Comparison of ENCODE assay signal across 17 cellular contexts in genomic region chrX:134692233-134692632, GRCh38. TPM values are rescaled to one million over a fixed set of nuclear protein-coding genes. Genes with fewer than 3 reads are reported as not detected.
DNase-seq lines count a peak whose midpoint lies in the region; ATAC-seq and TF ChIP-seq lines count a peak whose summit lies in the region.
"Had no signal": no experiment of that assay in that cellular context is flagged by ENCODE, and none has a peak within 500 bp of the region (broad histone marks: within the 10 kb centered on the region; RNA-seq: fewer than 3 reads in every experiment).

No MANE protein-coding gene starts in this region.

- intact Hi-C loops in sigmoid colon (cut with DNase I): no loop called here

- TF ChIP-seq EP300 in sigmoid colon (IDR thresholded peaks at IDR 0.05): no peak

- no peaks in the 10 kb centered on the region for H4K20me1 ChIP-seq in osteoblast (ENCODE audit: insufficient read depth, low read length)

- H3K36me3 ChIP-seq in ACC112 (ENCODE audit: insufficient read depth, low read length): no peaks in the 10 kb centered on the region
- no peaks in the 10 kb centered on the region for H3K36me3 ChIP-seq in MG63
- H3K36me3 ChIP-seq in osteoblast (ENCODE audit: insufficient read depth, low read length): no peaks in the 10 kb centered on the region
- H3K36me3 ChIP-seq in sigmoid colon: no peaks in the 10 kb centered on the region

- TF ChIP-seq CTCF in osteoblast (IDR thresholded peaks at IDR 0.05; ENCODE audit: extremely low read depth, low read depth, low read length): no peak
- no peak for TF ChIP-seq CTCF in sigmoid colon (IDR thresholded peaks at IDR 0.05)

- peak overlapping the region; percentile 22 for H3K4me2 ChIP-seq in osteoblast (ENCODE audit: insufficient read depth, low read length)

- H3K79me2 ChIP-seq in ACC112 (ENCODE audit: control insufficient read depth, insufficient read depth, low read length, unreplicated experiment): no peaks in the 10 kb centered on the region
- no peaks in the 10 kb centered on the region for H3K79me2 ChIP-seq in osteoblast (ENCODE audit: insufficient read depth, low read length)

- peaks cover 34% of the 10 kb centered on the region for H3K4me1 ChIP-seq in ACC112 (ENCODE audit: control insufficient read depth, insufficient read depth, low read length, unreplicated experiment)
- peaks cover 31% of the 10 kb centered on the region for H3K4me1 ChIP-seq in osteoblast (ENCODE audit: insufficient read depth, low read length)
- H3K4me1 ChIP-seq in sigmoid colon: no peaks in the 10 kb centered on the region

- H3K27me3 ChIP-seq in ACC112 (ENCODE audit: insufficient read depth, low read length): no peaks in the 10 kb centered on the region
- no peaks in the 10 kb centered on the region for H3K27me3 ChIP-seq in MG63
- H3K27me3 ChIP-seq in osteoblast (ENCODE audit: insufficient read depth, low read length): no peaks in the 10 kb centered on the region
- no peaks in the 10 kb centered on the region for H3K27me3 ChIP-seq in sigmoid colon

- DNase-seq in MG63: peak; percentile 52
- no peak for DNase-seq in epithelial cell of prostate (ENCODE audit: low read depth, low spot score)
- no peak for DNase-seq in osteoblast (ENCODE audit: insufficient read length, low spot score, missing footprints)
- DNase-seq in mesenteric fat pad (ENCODE audit: low spot score): no peak
- no peak for DNase-seq in HK-2 (ENCODE audit: unreplicated experiment)
- DNase-seq in sigmoid colon: no peak
- DNase-seq: NCI-H1092 treated with DMSO at 0.1 percent for 48 hours, NCI-H187, NCI-H2171, NCI-H510A, NCI-H82, SIG-M5 had no signal

- no peak for ATAC-seq in HG03378 (IDR thresholded peaks at IDR 0.05; ENCODE audit: unreplicated experiment)
- ATAC-seq: HCT116, K562 had no signal

- H3K9me3 ChIP-seq in MG63: no peaks in the 10 kb centered on the region
- no peaks in the 10 kb centered on the region for H3K9me3 ChIP-seq in osteoblast (ENCODE audit: low read depth, low read length)
- H3K9me3 ChIP-seq in sigmoid colon: no peaks in the 10 kb centered on the region

- WGBS in sigmoid colon, 2 donors: 47 to 70% methylated on average over 1 of the region's 1 CpG

- H2AFZ ChIP-seq in ACC112 (ENCODE audit: low read length, unreplicated experiment) (peak overlapping the region; percentile 43), osteoblast (ENCODE audit: low read length) (peak overlapping the region; percentile 73)

- no peak for TF ChIP-seq POLR2A in sigmoid colon (IDR thresholded peaks at IDR 0.05)

- no peak overlapping the region for H3K4me3 ChIP-seq in ACC112 (ENCODE audit: low read depth, low read length)
- H3K4me3 ChIP-seq in MG63: no peak overlapping the region
- no peak overlapping the region for H3K4me3 ChIP-seq in osteoblast (ENCODE audit: insufficient read depth, low read length)
- no peak overlapping the region for H3K4me3 ChIP-seq in sigmoid colon
- H3K4me3 ChIP-seq: K562 had no signal

- H3K27ac ChIP-seq in ACC112 (ENCODE audit: low read depth, low read length) (peak overlapping the region; percentile 31), epithelial cell of prostate (peak overlapping the region; percentile 70), osteoblast (ENCODE audit: low read depth, low read length) (peak overlapping the region; percentile 57), sigmoid colon (no peak overlapping the region)
- H3K27ac ChIP-seq: HL-60 had no signal

RNA-seq across cellular contexts. Expression of gene PLAC1, which starts 34.0 kb away (rescaled TPM):
- total RNA-seq in MG63 (2014; rRNA removed; shearing (Covaris generic); ENCODE audit: low replicate concordance): not detected in 2 replicates
- not detected in 2 replicates for total RNA-seq in osteoblast
- not detected for total RNA-seq in mesenteric fat pad
- total RNA-seq in sigmoid colon: 1 to 10 TPM in 1 of 4 donors, not detected in 3; 1.4 TPM
- polyA plus RNA-seq in sigmoid colon: under 1 TPM in 1 of 3 donors, not detected in 2; 0.06 TPM

Comparison
In these comparisons a context has a peak if more than half of its experiments do, and no peak if none do; other contexts are left out.
1. H3K27ac ChIP-seq: peak in ACC112 (single experiment), epithelial cell of prostate (single experiment) and osteoblast (single experiment); none in sigmoid colon (0 of 4).